In the genomic region with DNA sequence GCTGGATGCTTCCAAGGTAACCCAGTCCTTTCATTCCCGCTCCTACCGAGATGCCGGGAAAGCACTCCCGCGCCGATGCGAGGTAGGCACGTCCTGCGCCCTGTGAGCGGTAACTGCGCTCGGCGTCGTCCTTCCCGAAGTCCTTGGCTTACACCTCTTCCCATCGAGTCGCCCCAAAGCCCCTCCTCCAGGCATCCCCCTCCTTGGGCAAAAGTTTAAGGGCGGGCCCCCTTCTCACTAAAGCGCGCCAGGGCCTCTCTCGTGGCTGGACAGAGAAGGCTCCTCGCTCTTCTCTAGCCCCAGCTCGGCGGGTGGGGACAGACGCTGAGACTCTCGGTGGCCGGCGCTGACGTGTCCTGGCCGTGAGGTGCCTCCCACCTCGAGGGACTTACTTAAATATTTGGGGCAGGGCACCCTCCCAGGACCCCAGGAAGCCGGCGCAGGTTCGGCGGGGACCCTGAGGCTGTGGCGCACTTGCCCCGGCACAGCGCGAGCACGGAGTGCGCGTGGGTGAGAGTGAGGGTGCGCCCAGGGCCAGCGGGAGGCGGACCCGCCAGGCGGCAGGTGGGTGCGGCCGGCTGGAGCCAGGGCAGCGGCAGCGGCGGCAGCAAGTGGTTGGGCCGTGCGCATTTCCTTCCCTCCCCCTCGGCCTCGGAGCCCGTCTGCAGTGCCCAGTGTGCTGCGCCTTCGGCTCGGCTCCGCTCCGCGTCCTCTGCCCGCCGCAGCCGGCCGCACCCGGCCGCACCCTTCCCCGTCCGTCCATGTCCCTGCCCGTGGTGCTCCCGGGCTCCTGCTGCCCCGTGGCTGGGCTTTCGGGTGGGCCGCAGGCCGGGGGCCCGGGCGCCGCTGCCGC, we compare ENCODE assay signal across 9 cellular contexts. TPM values are rescaled to one million over a fixed set of nuclear protein-coding genes. Genes with fewer than 3 reads are reported as not detected.
DNase-seq lines count a peak whose midpoint lies in the region; FAIRE-seq and TF ChIP-seq lines count a peak whose summit lies in the region.
"Had no signal": no experiment of that assay in that cellular context is flagged by ENCODE, and none has a peak within 500 bp of the region (broad histone marks: within the 10 kb centered on the region; RNA-seq: fewer than 3 reads in every experiment).

A gene with protein sequence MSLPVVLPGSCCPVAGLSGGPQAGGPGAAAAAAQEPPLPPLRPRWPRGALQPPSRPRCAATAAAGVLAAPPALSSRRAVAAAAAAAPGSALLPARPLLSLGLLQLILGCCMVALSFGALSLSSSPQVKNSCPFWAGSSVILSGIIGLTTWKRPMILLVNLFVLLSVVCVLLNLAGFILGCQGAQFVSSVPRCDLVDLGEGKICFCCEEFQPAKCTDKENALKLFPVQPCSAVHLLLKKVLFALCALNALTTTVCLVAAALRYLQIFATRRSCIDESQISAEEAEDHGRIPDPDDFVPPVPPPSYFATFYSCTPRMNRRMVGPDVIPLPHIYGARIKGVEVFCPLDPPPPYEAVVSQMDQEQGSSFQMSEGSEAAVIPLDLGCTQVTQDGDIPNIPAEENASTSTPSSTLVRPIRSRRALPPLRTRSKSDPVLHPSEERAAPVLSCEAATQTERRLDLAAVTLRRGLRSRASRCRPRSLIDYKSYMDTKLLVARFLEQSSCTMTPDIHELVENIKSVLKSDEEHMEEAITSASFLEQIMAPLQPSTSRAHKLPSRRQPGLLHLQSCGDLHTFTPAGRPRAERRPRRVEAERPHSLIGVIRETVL (plus strand): TSS at position 667 of the 853 bp plus-strand sequence. CDS start 95 bp downstream, at position 762.

- H4K20me1 ChIP-seq in GM23248 (ENCODE audit: insufficient read depth) (no peaks in the 10 kb centered on the region), keratinocyte (ENCODE audit: control insufficient read depth, extremely low read depth, insufficient read depth, low read length) (no peaks in the 10 kb centered on the region), smooth muscle cell (ENCODE audit: low read depth) (no peaks in the 10 kb centered on the region)

- H3K4me1 ChIP-seq in GM23248 (ENCODE audit: insufficient read depth) (no peaks in the 10 kb centered on the region), keratinocyte (ENCODE audit: control insufficient read depth, extremely low read depth, insufficient read depth, low read length) (peaks cover 9% of the 10 kb centered on the region), smooth muscle cell (ENCODE audit: low read depth) (peaks cover 6% of the 10 kb centered on the region)

- no peaks in the 10 kb centered on the region for H3K9me2 ChIP-seq in GM23248 (ENCODE audit: insufficient read depth)

- H3K9me3 ChIP-seq in GM23248 (ENCODE audit: low read depth), result no peaks in the 10 kb centered on the region
- no peaks in the 10 kb centered on the region for H3K9me3 ChIP-seq in keratinocyte (ENCODE audit: control insufficient read depth, low read depth, low read length)
- no peaks in the 10 kb centered on the region for H3K9me3 ChIP-seq in smooth muscle cell (replicated peaks; ENCODE audit: low read depth)

- H3F3A ChIP-seq in GM23248 (ENCODE audit: insufficient read depth) (no peaks in the 10 kb centered on the region), smooth muscle cell (ENCODE audit: low read depth) (no peaks in the 10 kb centered on the region)

- TF ChIP-seq CTCF in keratinocyte (optimal IDR thresholded peaks at IDR 0.05 in 1 of 3, IDR thresholded peaks at IDR 0.05 in 1 of 3, conservative IDR thresholded peaks at IDR 0.05 in 1 of 3; ENCODE audit: extremely low read depth in 1 of 3, insufficient read depth in 2 of 3, low read length in 3 of 3) (peak in 2 of 3 experiments; percentile 34 to 40), smooth muscle cell (IDR thresholded peaks at IDR 0.05; ENCODE audit: borderline replicate concordance, insufficient read depth, poor library complexity, severe bottlenecking) (no peak)

- peak within 1 kb of the TSS; percentile 55 for H3K4me3 ChIP-seq in GM23248
- peak within 1 kb of the TSS; percentile 45 to 70 (median 60) for H3K4me3 ChIP-seq in keratinocyte (ENCODE audit: control insufficient read depth in 2 of 3, extremely low read depth in 1 of 3, insufficient read depth in 2 of 3, low read depth in 1 of 3, low read length in 3 of 3)
- H3K4me3 ChIP-seq in smooth muscle cell, result peak within 1 kb of the TSS; percentile 59

- H3K27me3 ChIP-seq in GM23248 (replicated peaks; ENCODE audit: insufficient read depth), result peaks cover 82% of the 10 kb centered on the region
- peaks cover 22% of the 10 kb centered on the region for H3K27me3 ChIP-seq in keratinocyte (ENCODE audit: control insufficient read depth, extremely low read depth, insufficient read depth, low read length)
- peaks cover 63% of the 10 kb centered on the region for H3K27me3 ChIP-seq in smooth muscle cell (ENCODE audit: low read depth)

- H3K36me3 ChIP-seq in GM23248 (ENCODE audit: low read depth), result no peaks in the 10 kb centered on the region
- no peaks in the 10 kb centered on the region for H3K36me3 ChIP-seq in keratinocyte (ENCODE audit: control insufficient read depth in 2 of 2, extremely low read depth in 1 of 2, insufficient read depth in 2 of 2, low read length in 2 of 2)
- no peaks in the 10 kb centered on the region for H3K36me3 ChIP-seq in smooth muscle cell (ENCODE audit: low read depth)

- in situ Hi-C loops in GM23248 (cut with MboI), result no loop called here

- dilution Hi-C loops in keratinocyte (cut with MboI; ENCODE audit: extremely low pct_ligation_motif_present, low sequenced_read_pairs), result no loop called here

- peak; percentile 70 for DNase-seq in AG20443 (ENCODE audit: low spot score)
- peak; percentile 44 for DNase-seq in GM23248
- peak; percentile 40 for DNase-seq in NCI-H460 (ENCODE audit: extremely low read depth, low read depth)
- peak in 42 of 61 donors; percentile 9 to 78 (median 50) for DNase-seq in caudate nucleus (lab: John Stamatoyannopoulos, UW)
- no peak for DNase-seq in keratinocyte (ENCODE audit: low read depth, low spot score)
- no peak for DNase-seq in smooth muscle cell (lab: John Stamatoyannopoulos, UW; ENCODE audit: unreplicated experiment)
- no peak for DNase-seq in central memory CD4-positive, alpha-beta T cell
- no peak for DNase-seq in activated effector memory CD4-positive, alpha-beta T cell treated with anti-CD3 and anti-CD28 coated beads, Interleukin-2, amount 50 U/mL, for 16 hours

- H3K27ac ChIP-seq in GM23248 (no peak within 1 kb of the TSS), caudate nucleus (ENCODE audit: low read depth, low read length) (peak within 1 kb of the TSS; percentile 78), keratinocyte (ENCODE audit: control insufficient read depth, insufficient read depth, low read length) (no peak within 1 kb of the TSS), smooth muscle cell (ENCODE audit: low read depth) (no peak within 1 kb of the TSS)

- no peaks in the 10 kb centered on the region for H3K9me1 ChIP-seq in keratinocyte (ENCODE audit: control insufficient read depth, extremely low read depth, insufficient read depth, low read length)

- H2AFZ ChIP-seq in GM23248 (peak within 1 kb of the TSS; percentile 43), keratinocyte (ENCODE audit: control insufficient read depth, low read length) (peak within 1 kb of the TSS; percentile 70), smooth muscle cell (ENCODE audit: low read depth) (peak within 1 kb of the TSS; percentile 75)

- no peak for FAIRE-seq in keratinocyte (lab: Jason Lieb, UNC)

- WGBS in GM23248 (ENCODE audit: low coverage in 1 of 2, low lambda C conversion rate in 2 of 2, missing lambda C conversion rate in 2 of 2), 2 experiments, result 2 to 3% methylated on average over 43 to 62 of the region's 81 CpGs
- 1% methylated on average over 71 of the region's 81 CpGs for whole genome bisulfite sequencing in smooth muscle cell (ENCODE audit: low lambda C conversion rate)

- H3K4me2 ChIP-seq in GM23248 (ENCODE audit: unreplicated experiment) (peak within 1 kb of the TSS; percentile 43), keratinocyte (ENCODE audit: control insufficient read depth, extremely low read depth, insufficient read depth, low read depth, low read length) (peak within 1 kb of the TSS; percentile 87), smooth muscle cell (peak within 1 kb of the TSS; percentile 93)

- H3K79me2 ChIP-seq in GM23248 (ENCODE audit: insufficient read depth) (no peaks in the 10 kb centered on the region), keratinocyte (ENCODE audit: control insufficient read depth, insufficient read depth, low read length) (no peaks in the 10 kb centered on the region), smooth muscle cell (ENCODE audit: low read depth) (no peaks in the 10 kb centered on the region)

- H3K9ac ChIP-seq in GM23248 (no peak within 1 kb of the TSS), keratinocyte (ENCODE audit: control insufficient read depth, extremely low read depth, insufficient read depth, low read length) (peak within 1 kb of the TSS; percentile 28), smooth muscle cell (ENCODE audit: low read depth) (no peak within 1 kb of the TSS)

RNA-seq across cellular contexts. Expression of the gene that starts here (rescaled TPM):
- total RNA-seq in GM23248 (2014; rRNA removed; shearing (Covaris generic)), result 0.25 TPM in 1 of 2 replicates, not detected in the other
- polyA plus RNA-seq in GM23248 (2016; fragmentation: Nextera tagmentation; extraction: Ambion mirVana) (not detected in 2 replicates), keratinocyte (0.49 to 0.52 TPM (median 0.52 TPM) in 3 replicates), smooth muscle cell (2.4 and 9.8 TPM in 2 replicates)
- total RNA-seq in NCI-H460 (2014; rRNA removed; shearing (Covaris generic)), result 0.14 and 0.15 TPM in 2 replicates
- 0.13 and 1.2 TPM in 2 replicates for polyA plus RNA-seq in NCI-H460 (2014; cell fraction: nucleus; rRNA removed)
- polyA plus RNA-seq in keratinocyte (2011; ENCODE audit: low read depth), result 0.45 TPM
- polyA plus RNA-seq in keratinocyte (2011; cell fraction: cytosol; rRNA removed), result 0.49 and 0.73 TPM in 2 replicates
- polyA plus RNA-seq in keratinocyte (2011; cell fraction: nucleus; rRNA removed), result 5.1 and 5.2 TPM in 2 replicates
- polyA plus RNA-seq in keratinocyte (2012; ENCODE audit: low replicate concordance), result 0.54 and 1.7 TPM in 2 replicates
- polyA minus RNA-seq in keratinocyte, result 0.42 to 1.1 TPM (median 0.86 TPM) in 3 replicates
- polyA minus RNA-seq in keratinocyte (2011; cell fraction: cytosol; rRNA and poly(A)+ RNA removed), result 1.7 TPM
- 1.6 and 2.2 TPM in 2 replicates for polyA minus RNA-seq in keratinocyte (2011; cell fraction: nucleus; rRNA and poly(A)+ RNA removed)
- total RNA-seq in smooth muscle cell, result 6.1 and 7.3 TPM in 2 replicates
- total RNA-seq: mononuclear cell had no signal

Comparison
In these comparisons a context has a peak if more than half of its experiments do, and no peak if none do; other contexts are left out.
1. Peak in DNase-seq, H3K4me3 ChIP-seq and H3K4me2 ChIP-seq in GM23248; RNA of the gene not detected or under 1 TPM.
2. DNase-seq: peak in AG20443 (single experiment), NCI-H460 (single experiment) and caudate nucleus (42 of 61); none in keratinocyte (single experiment), smooth muscle cell (single experiment), central memory CD4-positive, alpha-beta T cell (single experiment) and activated effector memory CD4-positive, alpha-beta T cell treated with anti-CD3 and anti-CD28 coated beads, Interleukin-2, amount 50 U/mL, for 16 hours (single experiment).
3. H3K4me2 ChIP-seq: peak in every context shown above with its lines; median percentile 93 in smooth muscle cell; 87 in keratinocyte; 43 in GM23248.
4. Peak in every context shown above with its lines, with median percentiles within 50 percentile points of each other: H2AFZ ChIP-seq and H3K4me3 ChIP-seq.